Comparison of ENCODE assay signal across 8 cellular contexts in genomic region chr10:93702278-93703001, GRCh38. TPM values are rescaled to one million over a fixed set of nuclear protein-coding genes. Genes with fewer than 3 reads are reported as not detected.
DNase-seq lines count a peak whose midpoint lies in the region; ATAC-seq, FAIRE-seq and TF ChIP-seq lines count a peak whose summit lies in the region.

TSS of gene FRA10AC1 (minus strand) at chr10:93702592. CDS start at chr10:93700106, 2,486 bp downstream.

- H3F3A ChIP-seq in Loucy (ENCODE audit: low read depth) (peaks cover 2% of the 10 kb centered on the region; the same call in 1 of the 2 replicates), neural progenitor cell (ENCODE audit: low read depth) (peaks cover 25% of the 10 kb centered on the region)

- DNase-seq in G401 (ENCODE audit: low spot score) (peak; percentile 90), H54 (ENCODE audit: insufficient read length, low spot score) (peak; percentile 69), RWPE2 (ENCODE audit: low spot score) (peak; percentile 90), foreskin melanocyte (peak; percentile 83), neural progenitor cell (ENCODE audit: low spot score) (peak; percentile 97), stromal cell of bone marrow (ENCODE audit: low read depth) (peak; percentile 83)
- DNase-seq in activated effector memory CD4-positive, alpha-beta T cell treated with anti-CD3 and anti-CD28 coated beads, Interleukin-2, amount 50 U/mL, for 16 hours, result peak; percentile 95

- peak within 1 kb of the TSS; percentile 94 for H3K4me2 ChIP-seq in Loucy (ENCODE audit: low read depth, low read length, poor library complexity, severe bottlenecking)
- H3K4me2 ChIP-seq in neural progenitor cell, result peak within 1 kb of the TSS; percentile 91

- H2AFZ ChIP-seq in Loucy (ENCODE audit: low read length) (peak within 1 kb of the TSS; percentile 100), neural progenitor cell (replicated peaks) (peak within 1 kb of the TSS; percentile 93)

- H3K36me3 ChIP-seq in Loucy (ENCODE audit: insufficient read depth, low read length) (no peaks in the 10 kb centered on the region), RWPE2 (ENCODE audit: low read depth) (peaks cover 25% of the 10 kb centered on the region), neural progenitor cell (peaks cover 11% of the 10 kb centered on the region)

- H3K4me3 ChIP-seq in Loucy (ENCODE audit: low read length, poor library complexity, severe bottlenecking) (peak within 1 kb of the TSS; percentile 83), RWPE2 (ENCODE audit: severe bottlenecking) (peak within 1 kb of the TSS; percentile 49), neural progenitor cell (peak within 1 kb of the TSS; percentile 68)

- H3K4me1 ChIP-seq in Loucy (ENCODE audit: insufficient read depth, low read length, poor library complexity, severe bottlenecking) (peaks cover 34% of the 10 kb centered on the region), RWPE2 (ENCODE audit: insufficient read depth, poor library complexity, severe bottlenecking) (peaks cover 5% of the 10 kb centered on the region), neural progenitor cell (peaks cover 22% of the 10 kb centered on the region)

- ATAC-seq in RWPE2 (ENCODE audit: low read depth), result peak; percentile 90

- H3K9ac ChIP-seq in Loucy (ENCODE audit: low read depth, low read length, poor library complexity, severe bottlenecking) (peak within 1 kb of the TSS; percentile 81), neural progenitor cell (peak within 1 kb of the TSS; percentile 69)

- H3K4me1 Mint-ChIP-seq in neural progenitor cell, result peaks cover 33% of the 10 kb centered on the region

- H3K9me3 Mint-ChIP-seq in neural progenitor cell, result no peaks in the 10 kb centered on the region

- in situ Hi-C loops in G401 (cut with HindIII; ENCODE audit: low sequenced_read_pairs), result no loop called here

- peak within 1 kb of the TSS; percentile 65 for H3K27ac ChIP-seq in RWPE2 (ENCODE audit: poor library complexity, severe bottlenecking)
- H3K27ac ChIP-seq in neural progenitor cell, result peak within 1 kb of the TSS; percentile 76

- H3K4me3 Mint-ChIP-seq in neural progenitor cell, result no peak within 1 kb of the TSS

- H3K36me3 Mint-ChIP-seq in neural progenitor cell, result no peaks in the 10 kb centered on the region

- H3K79me2 ChIP-seq in Loucy (ENCODE audit: insufficient read depth, low read length) (peaks cover 24% of the 10 kb centered on the region), neural progenitor cell (ENCODE audit: low read depth) (peaks cover 11% of the 10 kb centered on the region)

- no peak within 1 kb of the TSS for H3K27ac Mint-ChIP-seq in neural progenitor cell

- no peaks in the 10 kb centered on the region for H3K9me2 ChIP-seq in Loucy (replicated peaks; ENCODE audit: low read depth, low read length)

- H4K20me1 ChIP-seq in Loucy (ENCODE audit: insufficient read depth, low read length, poor library complexity, severe bottlenecking), result peaks cover 2% of the 10 kb centered on the region
- H4K20me1 ChIP-seq in neural progenitor cell (ENCODE audit: low read depth), result no peaks in the 10 kb centered on the region

- H3K27me3 ChIP-seq in Loucy (ENCODE audit: insufficient read depth, low read length, poor library complexity, severe bottlenecking), result no peaks in the 10 kb centered on the region
- H3K27me3 ChIP-seq in RWPE2 (ENCODE audit: insufficient read depth, poor library complexity, severe bottlenecking), result no peaks in the 10 kb centered on the region
- no peaks in the 10 kb centered on the region for H3K27me3 ChIP-seq in neural progenitor cell

- H3K27me3 Mint-ChIP-seq in neural progenitor cell (ENCODE audit: insufficient read depth, low read depth), result no peaks in the 10 kb centered on the region

- FAIRE-seq in H54 (lab: Jason Lieb, UNC), result peak; percentile 58

- peak; percentile 38; the same call in 1 of the 2 replicates for TF ChIP-seq POLR2A in H54 (IDR thresholded peaks at IDR 0.05; ENCODE audit: low read depth, low read length)

- TF ChIP-seq CTCF in Loucy (conservative IDR thresholded peaks at IDR 0.05; ENCODE audit: low read length) (peak; percentile 44), RWPE2 (IDR thresholded peaks at IDR 0.05; ENCODE audit: poor library complexity, severe bottlenecking) (peak; percentile 68), neural progenitor cell (IDR thresholded peaks at IDR 0.05) (peak; percentile 69)

- no peaks in the 10 kb centered on the region for H3K9me3 ChIP-seq in Loucy (ENCODE audit: insufficient read depth, low read depth, low read length)
- no peaks in the 10 kb centered on the region for H3K9me3 ChIP-seq in RWPE2 (ENCODE audit: severe bottlenecking)
- no peaks in the 10 kb centered on the region for H3K9me3 ChIP-seq in neural progenitor cell (ENCODE audit: low read depth)

RNA-seq across cellular contexts. Expression of gene FRA10AC1, which starts in this region (rescaled TPM):
- total RNA-seq in G401 (2014; rRNA removed; shearing (Covaris generic)), result 2.7 and 4.3 TPM in 2 replicates
- 15.8 and 31.4 TPM in 2 replicates for total RNA-seq in neural progenitor cell (ENCODE audit: low replicate concordance)

Comparison
In these comparisons a context has a peak if more than half of its experiments do, and no peak if none do; other contexts are left out.
1. Peak in every context shown above with its lines: DNase-seq, ATAC-seq, H3K4me3 ChIP-seq and H3K27ac ChIP-seq.